11 cellular contexts compared by ENCODE assay signal in the genomic region with DNA sequence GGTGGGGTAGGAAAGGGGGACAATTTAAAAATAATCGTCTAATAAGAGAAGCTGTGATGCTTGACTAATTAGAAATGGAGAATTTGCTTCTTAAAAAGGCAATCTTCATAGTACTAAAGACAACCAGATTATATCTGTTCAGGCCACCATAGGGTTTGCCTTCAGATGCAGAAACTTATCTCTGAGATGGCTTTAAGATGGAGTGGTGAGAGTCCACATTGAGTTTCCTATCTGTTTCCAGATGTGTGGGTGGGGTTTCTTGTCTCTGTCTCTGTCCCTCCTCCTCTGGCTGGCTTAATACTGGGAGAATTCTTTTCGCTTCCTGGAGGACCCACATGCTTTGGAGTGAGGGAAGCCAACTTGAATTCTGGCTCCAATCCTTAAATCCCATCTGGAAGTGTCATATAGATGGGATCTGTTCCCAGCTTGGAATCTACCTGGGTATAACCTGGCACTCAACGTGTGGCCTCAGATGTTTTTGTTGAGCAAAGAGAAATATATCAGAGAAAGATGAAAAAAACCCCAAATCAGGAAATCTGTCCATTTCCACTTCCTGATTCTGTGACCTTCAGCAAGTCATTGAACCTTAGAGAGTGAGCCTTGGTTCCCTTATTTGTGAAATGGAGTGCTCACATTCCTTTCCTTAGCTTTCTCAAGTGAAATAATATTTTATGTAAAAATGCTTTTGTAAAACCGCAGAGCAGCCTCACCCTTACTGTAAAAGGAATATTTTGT.
A peak's percentile ranks its signal among the peaks of the same experiment; 100 is the strongest.
DNase-seq lines count a peak whose midpoint lies in the region; ATAC-seq and TF ChIP-seq lines count a peak whose summit lies in the region.
"Had no signal": no experiment of that assay in that cellular context is flagged by ENCODE, and none has a peak within 500 bp of the region (broad histone marks: within the 10 kb centered on the region; RNA-seq: fewer than 3 reads in every experiment).

No MANE protein-coding gene starts in this region.

- CTCF ChIA-PET in HEK293 (lab: Yijun Ruan, JAX) = no interaction called here

- TF ChIP-seq CTCF in CD14-positive monocyte (IDR thresholded peaks at IDR 0.05) (no peak), HEK293 (tag by site-specific recombination; IDR thresholded peaks at IDR 0.05) (no peak), left lung (IDR thresholded peaks at IDR 0.05) (no peak), WERI-Rb-1 (IDR thresholded peaks at IDR 0.05; ENCODE audit: low read depth, low read length) (no peak)

- H3K27ac ChIP-seq in HEK293 (ENCODE audit: extremely low read depth, low read depth, low read length) (no peak overlapping the region), left lung (peak overlapping the region; percentile 51 to 60), WERI-Rb-1 (no peak overlapping the region)

- H3K9me3 ChIP-seq in HEK293 (ENCODE audit: control insufficient read depth, insufficient read depth, low read depth, low read length) (no peaks in the 10 kb centered on the region), T-helper 17 cell (ENCODE audit: control insufficient read depth, low read length, poor library complexity, severe bottlenecking) (no peaks in the 10 kb centered on the region), left lung (no peaks in the 10 kb centered on the region), WERI-Rb-1 (ENCODE audit: severe bottlenecking) (no peaks in the 10 kb centered on the region)

- intact Hi-C loops in CD14-positive monocyte (cut with micrococcal nuclease) = no loop called here
- intact Hi-C loops in left lung (cut with DNase I) = no loop called here

- H3K4me1 ChIP-seq in HEK293 (ENCODE audit: control insufficient read depth, insufficient read depth, low read length) (peaks cover 18% of the 10 kb centered on the region), left lung (peaks cover 24 to 70% of the 10 kb centered on the region in 2 donors)

- H3K36me3 Mint-ChIP-seq in CD14-positive monocyte = peaks cover 16 to 17% of the 10 kb centered on the region in 2 donors
- peaks cover 2% of the 10 kb centered on the region for H3K36me3 Mint-ChIP-seq in T-helper 17 cell (ENCODE audit: low read depth)

- DNase-seq in CD14-positive monocyte (ENCODE audit: low spot score) (no peak), T-helper 17 cell (no peak), left lung (no peak), WERI-Rb-1 (no peak), nucleus accumbens (lab: John Stamatoyannopoulos, UW) (no peak), NCI-H1092 (lab: John Stamatoyannopoulos, UW) (no peak)
- DNase-seq: activated CD8-positive, alpha-beta memory T cell treated with anti-CD3 and anti-CD28 coated beads for 24 hours; NCI-H82; occipital lobe had no signal

- no peaks in the 10 kb centered on the region for H3K36me3 ChIP-seq in HEK293 (ENCODE audit: control insufficient read depth in 2 of 2, insufficient read depth in 1 of 2, low read length in 2 of 2)
- H3K36me3 ChIP-seq in left lung = no peaks in the 10 kb centered on the region
- H3K36me3 ChIP-seq in WERI-Rb-1 = no peaks in the 10 kb centered on the region

- H3K4me3 ChIP-seq in HEK293 (ENCODE audit: low read depth, low read length) = no peak overlapping the region
- no peak overlapping the region for H3K4me3 ChIP-seq in left lung
- H3K4me3 ChIP-seq in WERI-Rb-1 (ENCODE audit: low read depth, low read length) = no peak overlapping the region

- H3K9me3 Mint-ChIP-seq in CD14-positive monocyte = peaks cover 0 to 7% (median 5%) of the 10 kb centered on the region in 7 donors

- peaks cover 68% of the 10 kb centered on the region for H3K4me1 Mint-ChIP-seq in CD14-positive monocyte
- peaks cover 56% of the 10 kb centered on the region for H3K4me1 Mint-ChIP-seq in T-helper 17 cell

- peaks cover 0 to 4% (median 1%) of the 10 kb centered on the region in 3 donors for H3K27me3 Mint-ChIP-seq in CD14-positive monocyte (ENCODE audit: low read depth in 3 of 3)
- H3K27me3 Mint-ChIP-seq in T-helper 17 cell = no peaks in the 10 kb centered on the region

- ATAC-seq in T-helper 17 cell = peak; percentile 12
- ATAC-seq in left lung = peak; percentile 78
- ATAC-seq in HG03565 (IDR thresholded peaks at IDR 0.05; ENCODE audit: unreplicated experiment) = no peak

- POLR2A ChIA-PET in HEK293 (lab: Yijun Ruan, JAX) = no interaction called here

- peak overlapping the region; percentile 66 to 90 (median 87) for H3K27ac Mint-ChIP-seq in CD14-positive monocyte
- peak overlapping the region; percentile 41 for H3K27ac Mint-ChIP-seq in T-helper 17 cell

- no peaks in the 10 kb centered on the region for H3K27me3 ChIP-seq in left lung
- H3K27me3 ChIP-seq in WERI-Rb-1 (ENCODE audit: insufficient read depth, low read depth, severe bottlenecking) = no peaks in the 10 kb centered on the region

- peak overlapping the region in 1 of 2 donors; percentile 9 for H3K4me3 Mint-ChIP-seq in CD14-positive monocyte
- H3K4me3 Mint-ChIP-seq in T-helper 17 cell = peak overlapping the region; percentile 55

TF ChIP-seq in HEK293, 187 proteins besides CTCF, POLR2A, EP300 and RAD21:
- TF ChIP-seq MEIS1 (CRISPR knock-in tag; IDR thresholded peaks at IDR 0.05; ENCODE audit: borderline replicate concordance) = no peak
- TF ChIP-seq, protein P1, sequence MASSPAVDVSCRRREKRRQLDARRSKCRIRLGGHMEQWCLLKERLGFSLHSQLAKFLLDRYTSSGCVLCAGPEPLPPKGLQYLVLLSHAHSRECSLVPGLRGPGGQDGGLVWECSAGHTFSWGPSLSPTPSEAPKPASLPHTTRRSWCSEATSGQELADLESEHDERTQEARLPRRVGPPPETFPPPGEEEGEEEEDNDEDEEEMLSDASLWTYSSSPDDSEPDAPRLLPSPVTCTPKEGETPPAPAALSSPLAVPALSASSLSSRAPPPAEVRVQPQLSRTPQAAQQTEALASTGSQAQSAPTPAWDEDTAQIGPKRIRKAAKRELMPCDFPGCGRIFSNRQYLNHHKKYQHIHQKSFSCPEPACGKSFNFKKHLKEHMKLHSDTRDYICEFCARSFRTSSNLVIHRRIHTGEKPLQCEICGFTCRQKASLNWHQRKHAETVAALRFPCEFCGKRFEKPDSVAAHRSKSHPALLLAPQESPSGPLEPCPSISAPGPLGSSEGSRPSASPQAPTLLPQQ (tag by site-specific recombination; IDR thresholded peaks at IDR 0.05) = peak; percentile 37; the same call in 1 of the 2 replicates
- TF ChIP-seq, protein P2, sequence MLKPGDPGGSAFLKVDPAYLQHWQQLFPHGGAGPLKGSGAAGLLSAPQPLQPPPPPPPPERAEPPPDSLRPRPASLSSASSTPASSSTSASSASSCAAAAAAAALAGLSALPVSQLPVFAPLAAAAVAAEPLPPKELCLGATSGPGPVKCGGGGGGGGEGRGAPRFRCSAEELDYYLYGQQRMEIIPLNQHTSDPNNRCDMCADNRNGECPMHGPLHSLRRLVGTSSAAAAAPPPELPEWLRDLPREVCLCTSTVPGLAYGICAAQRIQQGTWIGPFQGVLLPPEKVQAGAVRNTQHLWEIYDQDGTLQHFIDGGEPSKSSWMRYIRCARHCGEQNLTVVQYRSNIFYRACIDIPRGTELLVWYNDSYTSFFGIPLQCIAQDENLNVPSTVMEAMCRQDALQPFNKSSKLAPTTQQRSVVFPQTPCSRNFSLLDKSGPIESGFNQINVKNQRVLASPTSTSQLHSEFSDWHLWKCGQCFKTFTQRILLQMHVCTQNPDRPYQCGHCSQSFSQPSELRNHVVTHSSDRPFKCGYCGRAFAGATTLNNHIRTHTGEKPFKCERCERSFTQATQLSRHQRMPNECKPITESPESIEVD (tag by site-specific recombination; IDR thresholded peaks at IDR 0.05) = 0 out of 2 replicates have a peak, but pooled peaks have one; percentile 7
- TF ChIP-seq IKZF3 (tag by site-specific recombination; IDR thresholded peaks at IDR 0.05) = peak; percentile 44; the same call in 1 of the 2 replicates
- TF ChIP-seq GLI2 (tag by site-specific recombination; IDR thresholded peaks at IDR 0.05; ENCODE audit: borderline replicate concordance, low read depth) = no peak
- TF ChIP-seq ZNF677 (tag by site-specific recombination; IDR thresholded peaks at IDR 0.05) = no peak

Comparison
In these comparisons a context has a peak if more than half of its experiments do, and no peak if none do; other contexts are left out.
1. H3K27ac ChIP-seq: peak in left lung (2 of 2); none in HEK293 (single experiment) and WERI-Rb-1 (single experiment).